In genomic region chr7:41206267-41206666, GRCh38 we compare ENCODE assay signal across 23 cellular contexts.
DNase-seq lines count a peak whose midpoint lies in the region; ATAC-seq and TF ChIP-seq lines count a peak whose summit lies in the region.
"Had no signal": no experiment of that assay in that cellular context is flagged by ENCODE, and none has a peak within 500 bp of the region (broad histone marks: within the 10 kb centered on the region; RNA-seq: fewer than 3 reads in every experiment).

No MANE protein-coding gene starts in this region.

- H3K27me3 ChIP-seq in PC-3 (ENCODE audit: low read length): no peaks in the 10 kb centered on the region
- H3K27me3 ChIP-seq: BLaER1 treated with 17β-estradiol and CSF1 and Interleukin-3, amounts not matched to agents 10 nM and 100 nM; neutrophil had no signal

- POLR2A ChIA-PET in PC-3 (lab: Charles Lee; ENCODE audit: unreplicated experiment): no interaction called here
- POLR2A ChIA-PET in activated CD4-positive, alpha-beta memory T cell treated with anti-CD3 and anti-CD28 coated beads for 36 hours (lab: Charles Lee): no interaction called here

- H3K4me1 Mint-ChIP-seq in activated CD4-positive, alpha-beta memory T cell treated with anti-CD3 and anti-CD28 coated beads for 36 hours (ENCODE audit: low read depth): no peaks in the 10 kb centered on the region

- BruUV-seq in PC-3 (replicated peaks; lab: Mats Ljungman, UMichigan): no TSS peak

- CTCF ChIA-PET in PC-3 (lab: Charles Lee): no interaction called here
- CTCF ChIA-PET in activated CD4-positive, alpha-beta memory T cell treated with anti-CD3 and anti-CD28 coated beads for 36 hours (lab: Charles Lee): no interaction called here

- no peaks in the 10 kb centered on the region for H3K9me2 ChIP-seq in PC-3 (replicated peaks; ENCODE audit: low read length)

- no peaks in the 10 kb centered on the region for H3K79me2 ChIP-seq in PC-3 (ENCODE audit: low read length)

- H3K27ac Mint-ChIP-seq in activated CD4-positive, alpha-beta memory T cell treated with anti-CD3 and anti-CD28 coated beads for 36 hours: no peak overlapping the region
- H3K27ac Mint-ChIP-seq: activated T-cell treated with anti-CD3 and anti-CD28 coated beads, Interleukin-2, amount 50 U/mL, for 24 hours; endodermal cell had no signal

- ATAC-seq in GM18502 (IDR thresholded peaks at IDR 0.05; ENCODE audit: poor library complexity, unreplicated experiment): peak; percentile 34
- ATAC-seq in GM19395 (IDR thresholded peaks at IDR 0.05; ENCODE audit: unreplicated experiment): peak; percentile 45
- peak; percentile 34 for ATAC-seq in HG02870 (IDR thresholded peaks at IDR 0.05; ENCODE audit: unreplicated experiment)
- ATAC-seq in PC-3: no peak
- ATAC-seq in left cardiac atrium: no peak
- no peak for ATAC-seq in HG03159 (IDR thresholded peaks at IDR 0.05; ENCODE audit: unreplicated experiment)

- TF ChIP-seq CTCF in PC-3 (conservative IDR thresholded peaks at IDR 0.05; ENCODE audit: low read depth, low read length): no peak

- no peaks in the 10 kb centered on the region for H3K36me3 Mint-ChIP-seq in activated CD4-positive, alpha-beta memory T cell treated with anti-CD3 and anti-CD28 coated beads for 36 hours

- no peaks in the 10 kb centered on the region for H3K9me3 ChIP-seq in PC-3 (ENCODE audit: low read length)
- H3K9me3 ChIP-seq: BLaER1 treated with 17β-estradiol and CSF1 and Interleukin-3, amounts not matched to agents 10 nM and 100 nM; neutrophil had no signal

- no peak overlapping the region for H3K4me3 ChIP-seq in PC-3 (ENCODE audit: low read length)
- H3K4me3 ChIP-seq: BLaER1 treated with 17β-estradiol and CSF1 and Interleukin-3, amounts not matched to agents 10 nM and 100 nM had no signal

- no peaks in the 10 kb centered on the region for H3K27me3 Mint-ChIP-seq in activated CD4-positive, alpha-beta memory T cell treated with anti-CD3 and anti-CD28 coated beads for 36 hours
- H3K27me3 Mint-ChIP-seq: activated T-cell treated with anti-CD3 and anti-CD28 coated beads, Interleukin-2, amount 50 U/mL, for 24 hours had no signal

- peak overlapping the region; percentile 35; the same call in 1 of the 2 replicates for H2AFZ ChIP-seq in PC-3 (ENCODE audit: low read length)

- no peaks in the 10 kb centered on the region for H3F3A ChIP-seq in PC-3 (ENCODE audit: low read length, unreplicated experiment)

- no peak overlapping the region for H3K27ac ChIP-seq in PC-3 (ENCODE audit: low read length)
- H3K27ac ChIP-seq: BLaER1 treated with 17β-estradiol and CSF1 and Interleukin-3, amounts not matched to agents 10 nM and 100 nM; neutrophil had no signal

- H3K9me3 Mint-ChIP-seq in activated CD4-positive, alpha-beta memory T cell treated with anti-CD3 and anti-CD28 coated beads for 36 hours: peaks cover 2% of the 10 kb centered on the region
- H3K9me3 Mint-ChIP-seq: endodermal cell had no signal

- no peak overlapping the region for H3K9ac ChIP-seq in PC-3 (ENCODE audit: low read length)
- H3K9ac ChIP-seq: BLaER1 treated with 17β-estradiol and CSF1 and Interleukin-3, amounts not matched to agents 10 nM and 100 nM had no signal

- intact Hi-C loops in PC-3 (cut with micrococcal nuclease): no loop called here
- intact Hi-C loops in left cardiac atrium (cut with DNase I): no loop called here
- intact Hi-C loops in activated CD4-positive, alpha-beta memory T cell treated with anti-CD3 and anti-CD28 coated beads for 36 hours (cut with micrococcal nuclease): no loop called here

- DNase-seq in PC-3 (no peak), left cardiac atrium (no peak)
- no peak for DNase-seq in activated CD4-positive, alpha-beta memory T cell treated with anti-CD3 and anti-CD28 coated beads for 36 hours
- no peak for DNase-seq in activated CD4-positive, alpha-beta T cell treated with anti-CD3 and anti-CD28 coated beads for 1 hour
- DNase-seq: ACHN; activated CD8-positive, alpha-beta memory T cell treated with anti-CD3 and anti-CD28 coated beads for 24 hours; activated T-cell treated with anti-CD3 and anti-CD28 coated beads, Interleukin-2, amount 50 U/mL, for 24 hours; amygdala; cortex of kidney; endodermal cell; KG1; kidney glomerular epithelial cell; NCI-H1694; NCI-H2171; NCI-H526; stimulated activated CD4-positive, alpha-beta T cell treated with anti-CD3 and anti-CD28 coated beads, Interleukin-1b, Interleukin-23, amount 100 ng/mL, for 48 hours; substantia nigra had no signal

- peaks cover 5% of the 10 kb centered on the region; the same call in 1 of the 2 replicates for H3K4me1 ChIP-seq in PC-3 (ENCODE audit: insufficient read depth, low read length)
- H3K4me1 ChIP-seq: BLaER1 treated with 17β-estradiol and CSF1 and Interleukin-3, amounts not matched to agents 10 nM and 100 nM had no signal

- no peaks in the 10 kb centered on the region for H3K36me3 ChIP-seq in PC-3 (ENCODE audit: low read depth, low read length)
- H3K36me3 ChIP-seq: BLaER1 treated with 17β-estradiol and CSF1 and Interleukin-3, amounts not matched to agents 10 nM and 100 nM; neutrophil had no signal

- H4K20me1 ChIP-seq in PC-3 (ENCODE audit: low read length): no peaks in the 10 kb centered on the region
- H4K20me1 ChIP-seq: BLaER1 treated with 17β-estradiol and CSF1 and Interleukin-3, amounts not matched to agents 10 nM and 100 nM had no signal

- no peak overlapping the region for H3K4me2 ChIP-seq in PC-3 (ENCODE audit: low read length)
- H3K4me2 ChIP-seq: BLaER1 treated with 17β-estradiol and CSF1 and Interleukin-3, amounts not matched to agents 10 nM and 100 nM had no signal

- no peak overlapping the region for H3K4me3 Mint-ChIP-seq in activated CD4-positive, alpha-beta memory T cell treated with anti-CD3 and anti-CD28 coated beads for 36 hours
- H3K4me3 Mint-ChIP-seq: activated T-cell treated with anti-CD3 and anti-CD28 coated beads, Interleukin-2, amount 50 U/mL, for 24 hours had no signal

Comparison
In these comparisons a context has a peak if more than half of its experiments do, and no peak if none do; other contexts are left out.
1. ATAC-seq: peak in GM18502 (single experiment), GM19395 (single experiment) and HG02870 (single experiment); none in PC-3 (single experiment), left cardiac atrium (0 of 2) and HG03159 (single experiment).